ENCODE assay signal across 1 cellular context in the genomic region with DNA sequence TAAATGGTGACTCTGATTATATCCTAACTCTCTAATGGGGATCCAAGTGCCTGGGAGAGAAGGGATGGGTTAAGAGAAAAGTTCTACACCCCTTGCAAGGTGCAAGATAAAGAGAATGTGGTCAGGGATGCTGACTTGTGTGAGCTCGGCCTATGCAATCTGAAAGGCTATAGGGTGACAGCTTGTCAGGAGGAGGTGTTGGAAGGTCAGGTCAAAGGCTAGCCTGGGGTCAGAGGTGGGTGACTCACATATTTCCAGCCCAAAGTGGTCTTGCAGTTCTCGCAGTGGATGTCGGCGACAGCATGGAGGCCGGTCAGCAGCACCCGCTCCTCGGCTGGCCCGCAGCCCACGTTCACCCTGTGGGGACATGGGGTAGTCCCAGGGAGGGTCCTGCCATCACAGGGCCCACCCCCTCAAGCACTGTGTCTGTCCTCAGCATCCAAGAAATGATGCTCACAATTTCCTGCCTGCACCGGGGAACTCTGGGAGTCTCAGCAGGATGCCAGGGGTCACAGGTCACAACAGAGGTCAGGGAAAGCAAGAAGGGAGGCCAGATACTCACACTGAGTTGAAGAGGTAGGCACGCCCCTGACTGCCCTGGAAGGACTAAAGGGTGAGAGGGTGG.
TF ChIP-seq lines count a peak whose summit lies in the region.

No MANE protein-coding gene starts in this region.

TF ChIP-seq in K562, 482 proteins besides CTCF, POLR2A, EP300 and RAD21 (continues in another document):
- TF ChIP-seq ILF3 (IDR thresholded peaks at IDR 0.05; ENCODE audit: borderline replicate concordance), result no peak
- TF ChIP-seq, protein P1, sequence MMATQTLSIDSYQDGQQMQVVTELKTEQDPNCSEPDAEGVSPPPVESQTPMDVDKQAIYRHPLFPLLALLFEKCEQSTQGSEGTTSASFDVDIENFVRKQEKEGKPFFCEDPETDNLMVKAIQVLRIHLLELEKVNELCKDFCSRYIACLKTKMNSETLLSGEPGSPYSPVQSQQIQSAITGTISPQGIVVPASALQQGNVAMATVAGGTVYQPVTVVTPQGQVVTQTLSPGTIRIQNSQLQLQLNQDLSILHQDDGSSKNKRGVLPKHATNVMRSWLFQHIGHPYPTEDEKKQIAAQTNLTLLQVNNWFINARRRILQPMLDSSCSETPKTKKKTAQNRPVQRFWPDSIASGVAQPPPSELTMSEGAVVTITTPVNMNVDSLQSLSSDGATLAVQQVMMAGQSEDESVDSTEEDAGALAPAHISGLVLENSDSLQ (IDR thresholded peaks at IDR 0.05), result peak; percentile 36; the same call in 1 of the 2 replicates
- no peak for TF ChIP-seq ZNF583 (CRISPR knock-in tag; IDR thresholded peaks at IDR 0.05)
- TF ChIP-seq SP2 (IDR thresholded peaks at IDR 0.05; ENCODE audit: extremely low read depth, low read depth, low read length, poor library complexity, severe bottlenecking), result no peak
- TF ChIP-seq, protein P2, sequence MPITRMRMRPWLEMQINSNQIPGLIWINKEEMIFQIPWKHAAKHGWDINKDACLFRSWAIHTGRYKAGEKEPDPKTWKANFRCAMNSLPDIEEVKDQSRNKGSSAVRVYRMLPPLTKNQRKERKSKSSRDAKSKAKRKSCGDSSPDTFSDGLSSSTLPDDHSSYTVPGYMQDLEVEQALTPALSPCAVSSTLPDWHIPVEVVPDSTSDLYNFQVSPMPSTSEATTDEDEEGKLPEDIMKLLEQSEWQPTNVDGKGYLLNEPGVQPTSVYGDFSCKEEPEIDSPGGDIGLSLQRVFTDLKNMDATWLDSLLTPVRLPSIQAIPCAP (CRISPR knock-in tag; IDR thresholded peaks at IDR 0.05; ENCODE audit: borderline replicate concordance), result no peak
- TF ChIP-seq KAT7 (CRISPR knock-in tag; IDR thresholded peaks at IDR 0.05; ENCODE audit: borderline replicate concordance), result no peak
- peak; percentile 45; the same call in 1 of the 2 replicates for TF ChIP-seq ZNF143 (CRISPR knock-in tag; IDR thresholded peaks at IDR 0.05)
- TF ChIP-seq BCOR (IDR thresholded peaks at IDR 0.05), result no peak
- TF ChIP-seq FOXJ3 (CRISPR knock-in tag; IDR thresholded peaks at IDR 0.05), result no peak
- peak; percentile 81 to 87; a peak in 3 of 4 replicates for TF ChIP-seq KDM1A (IDR thresholded peaks at IDR 0.05)
- no peak for TF ChIP-seq HNRNPK (IDR thresholded peaks at IDR 0.05; ENCODE audit: low read depth, low read length, poor library complexity, severe bottlenecking)
- peak; percentile 29; the same call in 1 of the 2 replicates for TF ChIP-seq ZBTB7A (IDR thresholded peaks at IDR 0.05; ENCODE audit: borderline replicate concordance, control insufficient read depth, low read depth, low read length)
- peak; percentile 18; the same call in 1 of the 2 replicates for TF ChIP-seq NCOR1 (IDR thresholded peaks at IDR 0.05)
- no peak for TF ChIP-seq HDGF (IDR thresholded peaks at IDR 0.05)
- 0 out of 2 replicates have a peak, but pooled peaks have one; percentile 9 for TF ChIP-seq TEAD4 (IDR thresholded peaks at IDR 0.05; ENCODE audit: low read length)
- no peak for TF ChIP-seq TEAD4 (CRISPR knock-in tag; IDR thresholded peaks at IDR 0.05; ENCODE audit: borderline replicate concordance)
- no peak for TF ChIP-seq TAF1 (IDR thresholded peaks at IDR 0.05; ENCODE audit: control insufficient read depth, extremely low read depth, insufficient read depth, low read length, severe bottlenecking)
- no peak for TF ChIP-seq ARHGAP35 (IDR thresholded peaks at IDR 0.05; ENCODE audit: partially characterized antibody)
- TF ChIP-seq TBP (optimal IDR thresholded peaks at IDR 0.05; ENCODE audit: low read depth, low read length), result no peak
- no peak for TF ChIP-seq HOXB6 (CRISPR knock-in tag; IDR thresholded peaks at IDR 0.05; ENCODE audit: borderline replicate concordance)
- TF ChIP-seq MYNN (IDR thresholded peaks at IDR 0.05), result no peak
- TF ChIP-seq MYNN (CRISPR knock-in tag; IDR thresholded peaks at IDR 0.05), result no peak
- no peak for TF ChIP-seq FOXM1 (IDR thresholded peaks at IDR 0.05; ENCODE audit: low read depth)
- TF ChIP-seq FOXM1 (CRISPR knock-in tag; IDR thresholded peaks at IDR 0.05; ENCODE audit: low read depth), result no peak
- TF ChIP-seq, protein P3, sequence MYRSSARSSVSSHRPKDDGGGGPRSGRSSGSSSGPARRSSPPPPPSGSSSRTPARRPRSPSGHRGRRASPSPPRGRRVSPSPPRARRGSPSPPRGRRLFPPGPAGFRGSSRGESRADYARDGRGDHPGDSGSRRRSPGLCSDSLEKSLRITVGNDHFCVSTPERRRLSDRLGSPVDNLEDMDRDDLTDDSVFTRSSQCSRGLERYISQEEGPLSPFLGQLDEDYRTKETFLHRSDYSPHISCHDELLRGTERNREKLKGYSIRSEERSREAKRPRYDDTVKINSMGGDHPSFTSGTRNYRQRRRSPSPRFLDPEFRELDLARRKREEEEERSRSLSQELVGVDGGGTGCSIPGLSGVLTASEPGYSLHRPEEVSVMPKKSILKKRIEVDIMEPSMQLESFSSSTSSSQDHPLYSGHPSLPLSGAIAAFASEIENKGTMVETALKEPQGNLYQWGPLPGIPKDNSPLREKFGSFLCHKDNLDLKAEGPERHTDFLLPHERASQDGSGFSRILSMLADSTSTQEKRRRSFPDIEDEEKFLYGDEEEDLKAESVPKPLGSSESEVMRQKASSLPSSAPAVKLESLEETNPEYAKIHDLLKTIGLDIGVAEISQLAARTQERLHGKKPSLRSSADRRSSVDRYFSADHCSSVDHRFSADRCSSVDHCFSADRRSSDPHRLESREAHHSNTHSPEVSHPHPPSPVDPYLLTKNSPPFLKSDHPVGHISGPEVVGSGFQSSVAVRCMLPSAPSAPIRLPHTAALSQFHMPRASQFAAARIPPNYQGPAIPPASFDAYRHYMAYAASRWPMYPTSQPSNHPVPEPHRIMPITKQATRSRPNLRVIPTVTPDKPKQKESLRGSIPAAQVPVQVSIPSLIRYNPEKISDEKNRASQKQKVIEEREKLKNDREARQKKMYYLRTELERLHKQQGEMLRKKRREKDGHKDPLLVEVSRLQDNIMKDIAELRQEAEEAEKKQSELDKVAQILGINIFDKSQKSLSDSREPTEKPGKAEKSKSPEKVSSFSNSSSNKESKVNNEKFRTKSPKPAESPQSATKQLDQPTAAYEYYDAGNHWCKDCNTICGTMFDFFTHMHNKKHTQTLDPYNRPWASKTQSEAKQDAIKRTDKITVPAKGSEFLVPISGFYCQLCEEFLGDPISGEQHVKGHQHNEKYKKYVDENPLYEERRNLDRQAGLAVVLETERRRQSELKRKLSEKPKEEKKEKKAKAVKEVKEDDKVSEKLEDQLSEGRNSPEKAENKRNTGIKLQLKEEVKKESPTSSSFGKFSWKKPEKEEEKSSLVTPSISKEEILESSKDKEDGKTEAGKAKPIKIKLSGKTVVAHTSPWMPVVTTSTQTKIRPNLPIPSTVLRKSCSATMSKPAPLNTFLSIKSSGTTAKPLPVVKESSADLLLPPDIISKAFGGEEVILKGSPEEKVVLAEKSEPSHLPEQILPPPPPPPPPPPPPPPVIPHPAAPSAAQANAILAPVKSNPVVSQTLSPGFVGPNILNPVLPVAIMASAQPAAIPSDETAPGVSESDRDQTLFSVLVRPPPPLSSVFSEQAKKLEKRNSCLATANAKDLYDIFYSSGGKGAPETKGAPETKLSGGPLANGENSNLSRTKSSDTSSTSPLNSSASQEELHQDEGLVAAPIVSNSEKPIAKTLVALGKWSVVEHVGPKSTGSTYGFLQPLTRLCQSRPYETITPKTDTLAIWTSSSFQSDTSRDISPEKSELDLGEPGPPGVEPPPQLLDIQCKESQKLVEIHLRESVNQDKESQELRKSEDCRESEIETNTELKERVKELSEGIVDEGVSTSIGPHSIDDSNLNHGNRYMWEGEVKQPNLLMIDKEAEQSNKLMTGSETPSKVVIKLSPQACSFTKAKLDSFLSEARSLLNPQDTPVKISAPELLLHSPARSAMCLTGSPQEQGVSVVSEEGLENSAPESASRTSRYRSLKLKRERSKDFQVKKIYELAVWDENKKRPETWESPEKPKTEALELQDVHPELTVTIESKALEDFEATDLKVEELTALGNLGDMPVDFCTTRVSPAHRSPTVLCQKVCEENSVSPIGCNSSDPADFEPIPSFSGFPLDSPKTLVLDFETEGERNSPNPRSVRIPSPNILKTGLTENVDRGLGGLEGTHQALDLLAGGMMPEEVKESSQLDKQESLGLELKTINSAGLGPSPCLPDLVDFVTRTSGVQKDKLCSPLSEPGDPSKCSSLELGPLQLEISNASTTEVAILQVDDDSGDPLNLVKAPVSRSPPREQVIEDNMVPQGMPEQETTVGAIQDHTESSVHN (IDR thresholded peaks at IDR 0.05; ENCODE audit: borderline replicate concordance in 1 of 2, low read depth in 1 of 2), result no peak
- TF ChIP-seq, protein P4, sequence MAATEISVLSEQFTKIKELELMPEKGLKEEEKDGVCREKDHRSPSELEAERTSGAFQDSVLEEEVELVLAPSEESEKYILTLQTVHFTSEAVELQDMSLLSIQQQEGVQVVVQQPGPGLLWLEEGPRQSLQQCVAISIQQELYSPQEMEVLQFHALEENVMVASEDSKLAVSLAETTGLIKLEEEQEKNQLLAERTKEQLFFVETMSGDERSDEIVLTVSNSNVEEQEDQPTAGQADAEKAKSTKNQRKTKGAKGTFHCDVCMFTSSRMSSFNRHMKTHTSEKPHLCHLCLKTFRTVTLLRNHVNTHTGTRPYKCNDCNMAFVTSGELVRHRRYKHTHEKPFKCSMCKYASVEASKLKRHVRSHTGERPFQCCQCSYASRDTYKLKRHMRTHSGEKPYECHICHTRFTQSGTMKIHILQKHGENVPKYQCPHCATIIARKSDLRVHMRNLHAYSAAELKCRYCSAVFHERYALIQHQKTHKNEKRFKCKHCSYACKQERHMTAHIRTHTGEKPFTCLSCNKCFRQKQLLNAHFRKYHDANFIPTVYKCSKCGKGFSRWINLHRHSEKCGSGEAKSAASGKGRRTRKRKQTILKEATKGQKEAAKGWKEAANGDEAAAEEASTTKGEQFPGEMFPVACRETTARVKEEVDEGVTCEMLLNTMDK (IDR thresholded peaks at IDR 0.05; ENCODE audit: borderline replicate concordance, insufficient read depth, low read depth, low read length, poor library complexity, severe bottlenecking), result no peak
- TF ChIP-seq, protein P5, sequence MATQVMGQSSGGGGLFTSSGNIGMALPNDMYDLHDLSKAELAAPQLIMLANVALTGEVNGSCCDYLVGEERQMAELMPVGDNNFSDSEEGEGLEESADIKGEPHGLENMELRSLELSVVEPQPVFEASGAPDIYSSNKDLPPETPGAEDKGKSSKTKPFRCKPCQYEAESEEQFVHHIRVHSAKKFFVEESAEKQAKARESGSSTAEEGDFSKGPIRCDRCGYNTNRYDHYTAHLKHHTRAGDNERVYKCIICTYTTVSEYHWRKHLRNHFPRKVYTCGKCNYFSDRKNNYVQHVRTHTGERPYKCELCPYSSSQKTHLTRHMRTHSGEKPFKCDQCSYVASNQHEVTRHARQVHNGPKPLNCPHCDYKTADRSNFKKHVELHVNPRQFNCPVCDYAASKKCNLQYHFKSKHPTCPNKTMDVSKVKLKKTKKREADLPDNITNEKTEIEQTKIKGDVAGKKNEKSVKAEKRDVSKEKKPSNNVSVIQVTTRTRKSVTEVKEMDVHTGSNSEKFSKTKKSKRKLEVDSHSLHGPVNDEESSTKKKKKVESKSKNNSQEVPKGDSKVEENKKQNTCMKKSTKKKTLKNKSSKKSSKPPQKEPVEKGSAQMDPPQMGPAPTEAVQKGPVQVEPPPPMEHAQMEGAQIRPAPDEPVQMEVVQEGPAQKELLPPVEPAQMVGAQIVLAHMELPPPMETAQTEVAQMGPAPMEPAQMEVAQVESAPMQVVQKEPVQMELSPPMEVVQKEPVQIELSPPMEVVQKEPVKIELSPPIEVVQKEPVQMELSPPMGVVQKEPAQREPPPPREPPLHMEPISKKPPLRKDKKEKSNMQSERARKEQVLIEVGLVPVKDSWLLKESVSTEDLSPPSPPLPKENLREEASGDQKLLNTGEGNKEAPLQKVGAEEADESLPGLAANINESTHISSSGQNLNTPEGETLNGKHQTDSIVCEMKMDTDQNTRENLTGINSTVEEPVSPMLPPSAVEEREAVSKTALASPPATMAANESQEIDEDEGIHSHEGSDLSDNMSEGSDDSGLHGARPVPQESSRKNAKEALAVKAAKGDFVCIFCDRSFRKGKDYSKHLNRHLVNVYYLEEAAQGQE (CRISPR knock-in tag; IDR thresholded peaks at IDR 0.05; ENCODE audit: low read depth), result no peak
- TF ChIP-seq ZBED1 (IDR thresholded peaks at IDR 0.05), result no peak
- TF ChIP-seq, protein P6, sequence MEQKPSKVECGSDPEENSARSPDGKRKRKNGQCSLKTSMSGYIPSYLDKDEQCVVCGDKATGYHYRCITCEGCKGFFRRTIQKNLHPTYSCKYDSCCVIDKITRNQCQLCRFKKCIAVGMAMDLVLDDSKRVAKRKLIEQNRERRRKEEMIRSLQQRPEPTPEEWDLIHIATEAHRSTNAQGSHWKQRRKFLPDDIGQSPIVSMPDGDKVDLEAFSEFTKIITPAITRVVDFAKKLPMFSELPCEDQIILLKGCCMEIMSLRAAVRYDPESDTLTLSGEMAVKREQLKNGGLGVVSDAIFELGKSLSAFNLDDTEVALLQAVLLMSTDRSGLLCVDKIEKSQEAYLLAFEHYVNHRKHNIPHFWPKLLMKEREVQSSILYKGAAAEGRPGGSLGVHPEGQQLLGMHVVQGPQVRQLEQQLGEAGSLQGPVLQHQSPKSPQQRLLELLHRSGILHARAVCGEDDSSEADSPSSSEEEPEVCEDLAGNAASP (IDR thresholded peaks at IDR 0.05), result no peak
- peak; percentile 56 for TF ChIP-seq CBFA2T3 (IDR thresholded peaks at IDR 0.05)
- TF ChIP-seq, protein P7, sequence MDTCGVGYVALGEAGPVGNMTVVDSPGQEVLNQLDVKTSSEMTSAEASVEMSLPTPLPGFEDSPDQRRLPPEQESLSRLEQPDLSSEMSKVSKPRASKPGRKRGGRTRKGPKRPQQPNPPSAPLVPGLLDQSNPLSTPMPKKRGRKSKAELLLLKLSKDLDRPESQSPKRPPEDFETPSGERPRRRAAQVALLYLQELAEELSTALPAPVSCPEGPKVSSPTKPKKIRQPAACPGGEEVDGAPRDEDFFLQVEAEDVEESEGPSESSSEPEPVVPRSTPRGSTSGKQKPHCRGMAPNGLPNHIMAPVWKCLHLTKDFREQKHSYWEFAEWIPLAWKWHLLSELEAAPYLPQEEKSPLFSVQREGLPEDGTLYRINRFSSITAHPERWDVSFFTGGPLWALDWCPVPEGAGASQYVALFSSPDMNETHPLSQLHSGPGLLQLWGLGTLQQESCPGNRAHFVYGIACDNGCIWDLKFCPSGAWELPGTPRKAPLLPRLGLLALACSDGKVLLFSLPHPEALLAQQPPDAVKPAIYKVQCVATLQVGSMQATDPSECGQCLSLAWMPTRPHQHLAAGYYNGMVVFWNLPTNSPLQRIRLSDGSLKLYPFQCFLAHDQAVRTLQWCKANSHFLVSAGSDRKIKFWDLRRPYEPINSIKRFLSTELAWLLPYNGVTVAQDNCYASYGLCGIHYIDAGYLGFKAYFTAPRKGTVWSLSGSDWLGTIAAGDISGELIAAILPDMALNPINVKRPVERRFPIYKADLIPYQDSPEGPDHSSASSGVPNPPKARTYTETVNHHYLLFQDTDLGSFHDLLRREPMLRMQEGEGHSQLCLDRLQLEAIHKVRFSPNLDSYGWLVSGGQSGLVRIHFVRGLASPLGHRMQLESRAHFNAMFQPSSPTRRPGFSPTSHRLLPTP (IDR thresholded peaks at IDR 0.05; ENCODE audit: borderline replicate concordance, extremely low read depth, insufficient read length), result no peak
- TF ChIP-seq, protein P8, sequence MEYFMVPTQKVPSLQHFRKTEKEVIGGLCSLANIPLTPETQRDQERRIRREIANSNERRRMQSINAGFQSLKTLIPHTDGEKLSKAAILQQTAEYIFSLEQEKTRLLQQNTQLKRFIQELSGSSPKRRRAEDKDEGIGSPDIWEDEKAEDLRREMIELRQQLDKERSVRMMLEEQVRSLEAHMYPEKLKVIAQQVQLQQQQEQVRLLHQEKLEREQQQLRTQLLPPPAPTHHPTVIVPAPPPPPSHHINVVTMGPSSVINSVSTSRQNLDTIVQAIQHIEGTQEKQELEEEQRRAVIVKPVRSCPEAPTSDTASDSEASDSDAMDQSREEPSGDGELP (CRISPR knock-in tag; IDR thresholded peaks at IDR 0.05; ENCODE audit: borderline replicate concordance), result peak; percentile 22; the same call in 1 of the 2 replicates
- peak; percentile 65 for TF ChIP-seq TCF3 (CRISPR knock-in tag; IDR thresholded peaks at IDR 0.05)
